29 cellular contexts compared by ENCODE assay signal in genomic region chr18:3035635-3036034, GRCh38.
"Had no signal": no experiment of that assay in that cellular context is flagged by ENCODE, and none has a peak within 500 bp of the region (broad histone marks: within the 10 kb centered on the region; RNA-seq: fewer than 3 reads in every experiment).

No MANE protein-coding gene starts in this region.

- H3K36me3 ChIP-seq: esophagus muscularis mucosa, gastroesophageal sphincter, heart left ventricle, neural progenitor cell, prostate gland, sigmoid colon, thoracic aorta, tibial nerve, upper lobe of left lung, uterus had no signal

- DNase-seq: effector CD8-positive, alpha-beta T cell; heart left ventricle; kidney; mesendoderm; midbrain; naive thymus-derived CD4-positive, alpha-beta T cell; nucleus accumbens; right cardiac atrium; sigmoid colon; stimulated activated CD4-positive, alpha-beta T cell treated with anti-CD3 and anti-CD28 coated beads, Interleukin-2, amount 100 ng/mL, for 24 hours; stimulated activated CD4-positive, alpha-beta T cell treated with anti-CD3 and anti-CD28 coated beads, Interleukin-4, amount 100 ng/mL, for 24 hours; stimulated activated naive B cell treated with anti-CD40 and anti-IgM and Interleukin-4, amounts not matched to agents 10 μg/mL and 1 μg/mL and 100 μg/mL, for 72 hours; upper lobe of left lung; uterus had no signal

- H3K9me3 Mint-ChIP-seq: dendritic cell treated with granulocyte-macrophage colony-stimulating factor and Interleukin-4, amounts not matched to agents 40 ng/mL and 50 ng/mL, for 4 days; nephron; stimulated activated naive B cell treated with anti-CD40 and anti-IgM and Interleukin-4, amounts not matched to agents 10 μg/mL and 1 μg/mL and 100 μg/mL, for 72 hours; stimulated activated naive CD8-positive, alpha-beta T cell treated with anti-CD3 and anti-CD28 coated beads, Interleukin-15, Interleukin-2, amounts not matched to agents 100 ng/mL and 50 ng/mL, for 24 hours had no signal

- H3K27ac ChIP-seq: esophagus muscularis mucosa, foreskin keratinocyte, gastroesophageal sphincter, heart left ventricle, hepatocyte, neural progenitor cell, prostate gland, sigmoid colon, thoracic aorta, tibial nerve, upper lobe of left lung, uterus had no signal

- H3K9me3 ChIP-seq: esophagus muscularis mucosa, gastroesophageal sphincter, heart left ventricle, prostate gland, sigmoid colon, thoracic aorta, tibial nerve, upper lobe of left lung, uterus had no signal

- H3K36me3 Mint-ChIP-seq: naive thymus-derived CD4-positive, alpha-beta T cell; neural progenitor cell; stimulated activated naive B cell treated with anti-CD40 and anti-IgM and Interleukin-4, amounts not matched to agents 10 μg/mL and 1 μg/mL and 100 μg/mL, for 72 hours had no signal

- H3K27me3 Mint-ChIP-seq: dendritic cell treated with granulocyte-macrophage colony-stimulating factor and Interleukin-4, amounts not matched to agents 40 ng/mL and 50 ng/mL, for 4 days; naive thymus-derived CD4-positive, alpha-beta T cell; stimulated activated naive B cell treated with anti-CD40 and anti-IgM and Interleukin-4, amounts not matched to agents 10 μg/mL and 1 μg/mL and 100 μg/mL, for 72 hours had no signal

- H3K4me1 ChIP-seq: esophagus muscularis mucosa, foreskin keratinocyte, gastroesophageal sphincter, neural progenitor cell, prostate gland, sigmoid colon, tibial nerve, uterus had no signal

- H3K9ac ChIP-seq: neural progenitor cell had no signal

- FAIRE-seq: colon, endothelial cell of umbilical vein, kidney had no signal

- H3K27ac Mint-ChIP-seq: dendritic cell treated with granulocyte-macrophage colony-stimulating factor and Interleukin-4, amounts not matched to agents 40 ng/mL and 50 ng/mL, for 4 days; neural progenitor cell; stimulated activated naive B cell treated with anti-CD40 and anti-IgM and Interleukin-4, amounts not matched to agents 10 μg/mL and 1 μg/mL and 100 μg/mL, for 72 hours; stimulated activated naive CD8-positive, alpha-beta T cell treated with anti-CD3 and anti-CD28 coated beads, Interleukin-15, Interleukin-2, amounts not matched to agents 100 ng/mL and 50 ng/mL, for 24 hours had no signal

- H3K4me3 ChIP-seq: esophagus muscularis mucosa, gastroesophageal sphincter, heart left ventricle, hepatocyte, lung, neural progenitor cell, prostate gland, sigmoid colon, thoracic aorta, tibial nerve, upper lobe of left lung, uterus had no signal

- ATAC-seq: gastroesophageal sphincter; heart left ventricle; left lobe of liver; naive thymus-derived CD4-positive, alpha-beta T cell; right cardiac atrium; stimulated activated naive B cell treated with anti-CD40 and anti-IgM and Interleukin-4, amounts not matched to agents 10 μg/mL and 1 μg/mL and 100 μg/mL, for 72 hours had no signal

- H3K27me3 ChIP-seq: esophagus muscularis mucosa, foreskin keratinocyte, gastroesophageal sphincter, heart left ventricle, hepatocyte, neural progenitor cell, sigmoid colon, tibial nerve, upper lobe of left lung, uterus had no signal

- H3K4me3 Mint-ChIP-seq: dendritic cell treated with granulocyte-macrophage colony-stimulating factor and Interleukin-4, amounts not matched to agents 40 ng/mL and 50 ng/mL, for 4 days; naive thymus-derived CD4-positive, alpha-beta T cell; nephron; neural progenitor cell; stimulated activated naive B cell treated with anti-CD40 and anti-IgM and Interleukin-4, amounts not matched to agents 10 μg/mL and 1 μg/mL and 100 μg/mL, for 72 hours; stimulated activated naive CD8-positive, alpha-beta T cell treated with anti-CD3 and anti-CD28 coated beads, Interleukin-15, Interleukin-2, amounts not matched to agents 100 ng/mL and 50 ng/mL, for 24 hours had no signal
